Comparison of ENCODE assay signal across 8 cellular contexts in genomic region chr14:44961730-44962572, GRCh38. TPM values are rescaled to one million over a fixed set of nuclear protein-coding genes. Genes with fewer than 3 reads are reported as not detected.
DNase-seq lines count a peak whose midpoint lies in the region; ATAC-seq, FAIRE-seq and TF ChIP-seq lines count a peak whose summit lies in the region.

Gene KLHL28 (minus strand): TSS chr14:44961947. CDS start chr14:44945928, 16,019 bp downstream.
A gene with protein sequence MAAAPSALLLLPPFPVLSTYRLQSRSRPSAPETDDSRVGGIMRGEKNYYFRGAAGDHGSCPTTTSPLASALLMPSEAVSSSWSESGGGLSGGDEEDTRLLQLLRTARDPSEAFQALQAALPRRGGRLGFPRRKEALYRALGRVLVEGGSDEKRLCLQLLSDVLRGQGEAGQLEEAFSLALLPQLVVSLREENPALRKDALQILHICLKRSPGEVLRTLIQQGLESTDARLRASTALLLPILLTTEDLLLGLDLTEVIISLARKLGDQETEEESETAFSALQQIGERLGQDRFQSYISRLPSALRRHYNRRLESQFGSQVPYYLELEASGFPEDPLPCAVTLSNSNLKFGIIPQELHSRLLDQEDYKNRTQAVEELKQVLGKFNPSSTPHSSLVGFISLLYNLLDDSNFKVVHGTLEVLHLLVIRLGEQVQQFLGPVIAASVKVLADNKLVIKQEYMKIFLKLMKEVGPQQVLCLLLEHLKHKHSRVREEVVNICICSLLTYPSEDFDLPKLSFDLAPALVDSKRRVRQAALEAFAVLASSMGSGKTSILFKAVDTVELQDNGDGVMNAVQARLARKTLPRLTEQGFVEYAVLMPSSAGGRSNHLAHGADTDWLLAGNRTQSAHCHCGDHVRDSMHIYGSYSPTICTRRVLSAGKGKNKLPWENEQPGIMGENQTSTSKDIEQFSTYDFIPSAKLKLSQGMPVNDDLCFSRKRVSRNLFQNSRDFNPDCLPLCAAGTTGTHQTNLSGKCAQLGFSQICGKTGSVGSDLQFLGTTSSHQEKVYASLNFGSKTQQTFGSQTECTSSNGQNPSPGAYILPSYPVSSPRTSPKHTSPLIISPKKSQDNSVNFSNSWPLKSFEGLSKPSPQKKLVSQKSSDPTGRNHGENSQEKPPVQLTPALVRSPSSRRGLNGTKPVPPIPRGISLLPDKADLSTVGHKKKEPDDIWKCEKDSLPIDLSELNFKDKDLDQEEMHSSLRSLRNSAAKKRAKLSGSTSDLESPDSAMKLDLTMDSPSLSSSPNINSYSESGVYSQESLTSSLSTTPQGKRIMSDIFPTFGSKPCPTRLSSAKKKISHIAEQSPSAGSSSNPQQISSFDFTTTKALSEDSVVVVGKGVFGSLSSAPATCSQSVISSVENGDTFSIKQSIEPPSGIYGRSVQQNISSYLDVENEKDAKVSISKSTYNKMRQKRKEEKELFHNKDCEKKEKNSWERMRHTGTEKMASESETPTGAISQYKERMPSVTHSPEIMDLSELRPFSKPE (N-terminal part only) (plus strand): TSS chr14:44962190. CDS start chr14:44962422, 232 bp downstream.

- no peaks in the 10 kb centered on the region for H3K27me3 Mint-ChIP-seq in Calu3 (ENCODE audit: unreplicated experiment)
- no peaks in the 10 kb centered on the region for H3K27me3 Mint-ChIP-seq in mesothelial cell of epicardium (ENCODE audit: low read depth)

- peaks cover 12% of the 10 kb centered on the region for H3K36me3 Mint-ChIP-seq in Calu3 (ENCODE audit: insufficient read depth, unreplicated experiment)
- peaks cover 2% of the 10 kb centered on the region for H3K36me3 Mint-ChIP-seq in mesothelial cell of epicardium

- peak; percentile 95 for TF ChIP-seq POLR2A in endothelial cell of umbilical vein (IDR thresholded peaks at IDR 0.05; ENCODE audit: low read depth, low read length)

- peak; percentile 90 for ATAC-seq in GM21423 (IDR thresholded peaks at IDR 0.05; ENCODE audit: unreplicated experiment)

- peak within 1 kb of the TSS; percentile 99 for H3K4me2 ChIP-seq in endothelial cell of umbilical vein (ENCODE audit: insufficient read depth, low read length)

- POLR2A ChIA-PET in endothelial cell of umbilical vein (lab: Charles Lee) = interaction anchor here (0.7 to 1.1 kb wide), 4 partner anchors 64 to 291 kb away, joined by 3 to 7 read pairs (median 3); partner anchors contain the start of gene MIS18BP1

- H3K27ac Mint-ChIP-seq in Calu3 (ENCODE audit: unreplicated experiment) = no peak within 1 kb of the TSS
- H3K27ac Mint-ChIP-seq in mesothelial cell of epicardium = no peak within 1 kb of the TSS

- H3K36me3 ChIP-seq in HUES48 (ENCODE audit: control insufficient read depth, insufficient read depth, low read length) (no peaks in the 10 kb centered on the region), NT2/D1 (ENCODE audit: insufficient read depth, insufficient read length, low read length) (no peaks in the 10 kb centered on the region), endothelial cell of umbilical vein (ENCODE audit: control insufficient read depth in 2 of 2, extremely low read depth in 1 of 2, insufficient read depth in 2 of 2, low read length in 2 of 2) (no peaks in the 10 kb centered on the region)

- TF ChIP-seq CTCF in Calu3 (IDR thresholded peaks at IDR 0.05; ENCODE audit: unreplicated experiment) (no peak), endothelial cell of umbilical vein (IDR thresholded peaks at IDR 0.05; ENCODE audit: extremely low read depth in 1 of 2, insufficient read depth in 1 of 2, low read depth in 1 of 2, low read length in 2 of 2) (no peak), mesothelial cell of epicardium (IDR thresholded peaks at IDR 0.05; ENCODE audit: unreplicated experiment) (no peak)

- H3K27me3 ChIP-seq in HUES48 (ENCODE audit: control insufficient read depth, insufficient read depth, low read length) (no peaks in the 10 kb centered on the region), NT2/D1 (ENCODE audit: insufficient read depth, insufficient read length) (no peaks in the 10 kb centered on the region), endothelial cell of umbilical vein (ENCODE audit: control insufficient read depth in 2 of 2, insufficient read depth in 2 of 2, low read length in 2 of 2) (no peaks in the 10 kb centered on the region)

- H3K9me3 Mint-ChIP-seq in Calu3 (ENCODE audit: low read depth, unreplicated experiment) (no peaks in the 10 kb centered on the region), mesothelial cell of epicardium (no peaks in the 10 kb centered on the region)

- CTCF ChIA-PET in Calu3 (lab: Charles Lee) (interaction anchor here (0.6 to 1.4 kb wide), 3 partner anchors 31 to 116 kb away, joined by 3 to 5 read pairs (median 4); no protein-coding TSS in a partner anchor), endothelial cell of umbilical vein (lab: Charles Lee) (interaction anchor here (1.0 to 3.5 kb wide), 4 partner anchors 48 to 306 kb away, joined by 3 to 22 read pairs (median 6); partner anchors contain the start of genes FKBP3 and MIS18BP1)

- peak; percentile 98 for FAIRE-seq in endothelial cell of umbilical vein (lab: Jason Lieb, UNC)

- BruUV-seq in Calu3 (replicated peaks; lab: Mats Ljungman, UMichigan) = no TSS peak
- BruUV-seq in endothelial cell of umbilical vein (replicated peaks; lab: Mats Ljungman, UMichigan) = no TSS peak

- intact Hi-C loops in Calu3 (cut with micrococcal nuclease; ENCODE audit: unreplicated experiment) (loop anchor here (2.0 kb wide), 2 partner anchors 123 to 173 kb away; partner anchors contain the start of genes FANCM, FKBP3 and PRPF39), endothelial cell of umbilical vein (cut with micrococcal nuclease) (loop anchor here (1.0 to 5.0 kb wide), 5 partner anchors 50 to 291 kb away; partner anchors contain the start of genes FKBP3, MIS18BP1 and PRPF39)

- no peaks in the 10 kb centered on the region for H3K9me1 ChIP-seq in endothelial cell of umbilical vein (replicated peaks; ENCODE audit: control insufficient read depth, extremely low read depth, insufficient read depth, low read length)

- peaks cover 69% of the 10 kb centered on the region for H3K79me2 ChIP-seq in endothelial cell of umbilical vein (ENCODE audit: control insufficient read depth, insufficient read depth, low read length)

- H3K4me1 Mint-ChIP-seq in Calu3 (ENCODE audit: low read depth, unreplicated experiment) = peaks cover 18% of the 10 kb centered on the region
- H3K4me1 Mint-ChIP-seq in mesothelial cell of epicardium = peaks cover 50% of the 10 kb centered on the region

- H3K9me3 ChIP-seq in HUES48 (ENCODE audit: control insufficient read depth, insufficient read depth, low read length) = no peaks in the 10 kb centered on the region
- peaks cover 16% of the 10 kb centered on the region; the same call in 1 of the 2 replicates for H3K9me3 ChIP-seq in NT2/D1 (ENCODE audit: insufficient read depth, low read length)
- no peaks in the 10 kb centered on the region for H3K9me3 ChIP-seq in endothelial cell of umbilical vein (replicated peaks; ENCODE audit: control insufficient read depth, insufficient read depth, low read length)

- peak within 1 kb of the TSS; percentile 91 for H2AFZ ChIP-seq in endothelial cell of umbilical vein (ENCODE audit: low read depth, low read length)

- H3K9ac ChIP-seq in HUES48 (ENCODE audit: low read depth, low read length) (peak within 1 kb of the TSS; percentile 68), NT2/D1 (ENCODE audit: insufficient read length, low read depth) (peak within 1 kb of the TSS; percentile 83), endothelial cell of umbilical vein (replicated peaks; ENCODE audit: extremely low read depth, insufficient read depth, low read length) (peak within 1 kb of the TSS; percentile 84)

- H4K20me1 ChIP-seq in endothelial cell of umbilical vein (replicated peaks; ENCODE audit: control insufficient read depth, extremely low read depth, insufficient read depth, low read length) = peaks cover 3% of the 10 kb centered on the region

- peak within 1 kb of the TSS; percentile 86 for H3K27ac ChIP-seq in HUES48 (ENCODE audit: low read depth, low read length)
- H3K27ac ChIP-seq in endothelial cell of umbilical vein (ENCODE audit: insufficient read depth, low read depth, low read length) = peak within 1 kb of the TSS; percentile 60

- H3K4me3 Mint-ChIP-seq in Calu3 (ENCODE audit: low read depth, unreplicated experiment) (no peak within 1 kb of the TSS), mesothelial cell of epicardium (no peak within 1 kb of the TSS)

- dilution Hi-C loops in endothelial cell of umbilical vein (cut with MboI; ENCODE audit: extremely low pct_ligation_motif_present, low sequenced_read_pairs) = no loop called here

- peak within 1 kb of the TSS; percentile 82 for H3K4me3 ChIP-seq in HUES48 (ENCODE audit: low read depth, low read length)
- H3K4me3 ChIP-seq in NT2/D1 (ENCODE audit: insufficient read length, low read depth) = peak within 1 kb of the TSS; percentile 81
- H3K4me3 ChIP-seq in endothelial cell of umbilical vein (replicated peaks in 1 of 3; ENCODE audit: insufficient read depth in 1 of 3, low read depth in 1 of 3, low read length in 3 of 3) = peak within 1 kb of the TSS; percentile 71 to 83 (median 72)

- H3K4me1 ChIP-seq in HUES48 (ENCODE audit: control insufficient read depth, insufficient read depth, low read length) = peaks cover 31% of the 10 kb centered on the region; the same call in 1 of the 2 replicates
- H3K4me1 ChIP-seq in NT2/D1 (ENCODE audit: insufficient read depth, insufficient read length) = no peaks in the 10 kb centered on the region
- H3K4me1 ChIP-seq in endothelial cell of umbilical vein (ENCODE audit: control insufficient read depth, extremely low read depth, insufficient read depth, low read length) = peaks cover 35% of the 10 kb centered on the region

- peak; percentile 95 for DNase-seq in Calu3
- DNase-seq in NT2/D1 (ENCODE audit: low read depth, low spot score) = peak; percentile 93
- peak; percentile 91 for DNase-seq in activated CD8-positive, alpha-beta memory T cell treated with anti-CD3 and anti-CD28 coated beads, Interleukin-2, amount 50 U/mL, for 24 hours (ENCODE audit: extremely low read depth)
- DNase-seq in endothelial cell of umbilical vein (ENCODE audit: low read depth, low spot score) = peak; percentile 100
- peak; percentile 82 to 92 for DNase-seq in mesothelial cell of epicardium (ENCODE audit: low spot score in 2 of 2, unreplicated experiment in 2 of 2)
- DNase-seq in stimulated activated CD8-positive, alpha-beta memory T cell treated with anti-CD3 and anti-CD28 coated beads, Interleukin-15, amount 100 ng/mL, for 48 hours (ENCODE audit: low read depth in 2 of 2) = peak; percentile 91 to 92

RNA-seq across cellular contexts. Expression of gene KLHL28, which starts in this region (rescaled TPM):
- total RNA-seq in Calu3 (2022) = 10.1 and 10.7 TPM in 2 replicates
- 7.3 and 8.4 TPM in 2 replicates for total RNA-seq in endothelial cell of umbilical vein
- 2.9 and 3.3 TPM in 2 replicates for polyA plus RNA-seq in endothelial cell of umbilical vein
- 2.2 and 2.3 TPM in 2 replicates for polyA plus RNA-seq in endothelial cell of umbilical vein (2011; cell fraction: cytosol; rRNA removed)
- polyA plus RNA-seq in endothelial cell of umbilical vein (2011; cell fraction: nucleus; rRNA removed) = 4.2 and 5.8 TPM in 2 replicates
- polyA plus RNA-seq in endothelial cell of umbilical vein (2012) = 4.3 and 4.7 TPM in 2 replicates
- 17.2 and 18.1 TPM in 2 replicates for polyA minus RNA-seq in endothelial cell of umbilical vein
- 3.2 TPM for polyA minus RNA-seq in endothelial cell of umbilical vein (2011; cell fraction: cytosol; rRNA and poly(A)+ RNA removed)
- polyA minus RNA-seq in endothelial cell of umbilical vein (2011; cell fraction: nucleus; rRNA and poly(A)+ RNA removed) = 19.5 and 19.7 TPM in 2 replicates
- 14.8 to 17.3 TPM (median 16.5 TPM) in 3 replicates for total RNA-seq in mesothelial cell of epicardium

RNA-seq across cellular contexts. Expression of the second gene that starts in this region (rescaled TPM):
- total RNA-seq in Calu3 (2022) (15.1 TPM in 2 replicates), endothelial cell of umbilical vein (13.3 and 13.8 TPM in 2 replicates), mesothelial cell of epicardium (19.7 to 27.3 TPM (median 21.3 TPM) in 3 replicates)
- 3.2 and 4.2 TPM in 2 replicates for polyA plus RNA-seq in endothelial cell of umbilical vein
- 4.6 and 5.0 TPM in 2 replicates for polyA plus RNA-seq in endothelial cell of umbilical vein (2011; cell fraction: cytosol; rRNA removed)
- 13.1 and 16.1 TPM in 2 replicates for polyA plus RNA-seq in endothelial cell of umbilical vein (2011; cell fraction: nucleus; rRNA removed)
- polyA plus RNA-seq in endothelial cell of umbilical vein (2012) = 6.4 and 9.2 TPM in 2 replicates
- polyA minus RNA-seq in endothelial cell of umbilical vein = 19.7 and 26.3 TPM in 2 replicates
- 7.0 TPM for polyA minus RNA-seq in endothelial cell of umbilical vein (2011; cell fraction: cytosol; rRNA and poly(A)+ RNA removed)
- polyA minus RNA-seq in endothelial cell of umbilical vein (2011; cell fraction: nucleus; rRNA and poly(A)+ RNA removed) = 37.8 and 54.0 TPM in 2 replicates

Comparison
In these comparisons a context has a peak if more than half of its experiments do, and no peak if none do; other contexts are left out.
1. Peak in every context shown above with its lines: DNase-seq, ATAC-seq, H3K4me3 ChIP-seq and H3K27ac ChIP-seq.